In the genomic region with DNA sequence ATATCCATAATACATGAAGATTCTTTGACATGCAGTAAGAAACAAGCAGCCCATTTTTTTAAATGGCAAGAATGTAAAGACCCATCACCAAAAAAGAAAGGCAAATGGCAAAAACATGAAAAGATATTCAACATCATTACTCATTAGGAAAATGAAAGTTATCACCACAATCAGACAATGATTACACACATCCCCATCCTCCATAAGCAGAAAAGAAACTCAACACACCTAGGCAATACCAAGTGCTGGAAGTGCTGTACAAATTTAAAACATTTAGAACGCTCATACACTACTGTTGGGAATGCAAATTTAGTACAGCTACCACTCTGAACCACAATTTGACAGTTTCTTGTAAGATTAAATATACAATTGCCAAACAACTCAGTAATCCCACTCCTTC, we compare ENCODE assay signal across 1 cellular context.
TF ChIP-seq lines count a peak whose summit lies in the region.

No MANE protein-coding gene starts in this region.

TF ChIP-seq in IMR-90, 13 proteins besides CTCF, POLR2A, EP300 and RAD21 (continued from another document):
- TF ChIP-seq MAFK (IDR thresholded peaks at IDR 0.05; ENCODE audit: low read depth, low read length) (no peak), CHD1 (IDR thresholded peaks at IDR 0.05; ENCODE audit: low read depth, low read length) (no peak), RFX5 (IDR thresholded peaks at IDR 0.05; ENCODE audit: low read depth, low read length) (no peak), SMC3 (IDR thresholded peaks at IDR 0.05; ENCODE audit: low read depth, low read length) (no peak), RCOR1 (IDR thresholded peaks at IDR 0.05; ENCODE audit: insufficient replicate concordance, low read length) (no peak), MXI1 (IDR thresholded peaks at IDR 0.05; ENCODE audit: borderline replicate concordance, low read depth, low read length) (no peak)
- TF ChIP-seq, protein P1, sequence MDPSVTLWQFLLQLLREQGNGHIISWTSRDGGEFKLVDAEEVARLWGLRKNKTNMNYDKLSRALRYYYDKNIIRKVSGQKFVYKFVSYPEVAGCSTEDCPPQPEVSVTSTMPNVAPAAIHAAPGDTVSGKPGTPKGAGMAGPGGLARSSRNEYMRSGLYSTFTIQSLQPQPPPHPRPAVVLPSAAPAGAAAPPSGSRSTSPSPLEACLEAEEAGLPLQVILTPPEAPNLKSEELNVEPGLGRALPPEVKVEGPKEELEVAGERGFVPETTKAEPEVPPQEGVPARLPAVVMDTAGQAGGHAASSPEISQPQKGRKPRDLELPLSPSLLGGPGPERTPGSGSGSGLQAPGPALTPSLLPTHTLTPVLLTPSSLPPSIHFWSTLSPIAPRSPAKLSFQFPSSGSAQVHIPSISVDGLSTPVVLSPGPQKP (IDR thresholded peaks at IDR 0.05; ENCODE audit: borderline replicate concordance, low read depth, low read length), result no peak
- TF ChIP-seq, protein P2, sequence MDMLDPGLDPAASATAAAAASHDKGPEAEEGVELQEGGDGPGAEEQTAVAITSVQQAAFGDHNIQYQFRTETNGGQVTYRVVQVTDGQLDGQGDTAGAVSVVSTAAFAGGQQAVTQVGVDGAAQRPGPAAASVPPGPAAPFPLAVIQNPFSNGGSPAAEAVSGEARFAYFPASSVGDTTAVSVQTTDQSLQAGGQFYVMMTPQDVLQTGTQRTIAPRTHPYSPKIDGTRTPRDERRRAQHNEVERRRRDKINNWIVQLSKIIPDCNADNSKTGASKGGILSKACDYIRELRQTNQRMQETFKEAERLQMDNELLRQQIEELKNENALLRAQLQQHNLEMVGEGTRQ (IDR thresholded peaks at IDR 0.05; ENCODE audit: low read depth, low read length), result no peak
